7 cellular contexts compared by ENCODE assay signal in the genomic region with DNA sequence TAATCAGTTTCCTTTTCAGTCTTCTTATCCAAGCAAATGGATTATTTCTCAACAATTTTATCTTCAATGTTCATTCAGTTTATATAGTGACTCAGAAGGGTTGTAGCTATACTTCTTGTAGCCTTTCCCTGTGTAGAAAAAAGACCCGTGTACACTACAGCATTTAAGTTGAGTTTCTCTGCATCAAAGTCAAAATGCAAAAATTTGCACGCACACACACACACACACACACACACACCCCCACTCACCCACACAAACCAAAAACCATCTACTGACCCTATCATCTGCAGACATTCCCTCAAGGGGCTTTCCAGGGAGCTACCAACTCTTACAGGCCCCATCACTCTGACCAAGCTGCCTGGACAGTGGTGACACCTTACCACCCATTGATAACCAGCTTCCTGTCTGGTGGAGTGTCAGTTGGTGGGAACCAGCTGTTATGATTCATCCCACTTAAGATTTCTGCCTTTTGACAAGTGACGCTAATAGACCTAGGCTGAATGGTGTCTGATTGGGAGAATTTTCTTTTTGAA. TPM values are rescaled to one million over a fixed set of nuclear protein-coding genes. Genes with fewer than 3 reads are reported as not detected.
A peak's percentile ranks its signal among the peaks of the same experiment; 100 is the strongest.
DNase-seq lines count a peak whose midpoint lies in the region; ATAC-seq and TF ChIP-seq lines count a peak whose summit lies in the region.

No MANE protein-coding gene starts in this region.

- no peak overlapping the region for H3K9ac ChIP-seq in neural cell (ENCODE audit: low read length)

- H3F3A ChIP-seq in neural cell (ENCODE audit: insufficient read depth, low read length, poor library complexity, severe bottlenecking), result peaks cover 3% of the 10 kb centered on the region

- H3K27me3 ChIP-seq in neural cell (ENCODE audit: insufficient read depth, low read depth, low read length) (no peaks in the 10 kb centered on the region), stomach (no peaks in the 10 kb centered on the region)

- H3K27ac ChIP-seq in neural cell (ENCODE audit: low read length) (no peak overlapping the region), stomach (no peak overlapping the region)

- no peaks in the 10 kb centered on the region for H4K20me1 ChIP-seq in neural cell (ENCODE audit: insufficient read depth)

- H2AFZ ChIP-seq in neural cell (ENCODE audit: low read depth, low read length), result no peak overlapping the region

- no peak for TF ChIP-seq POLR2A in stomach (IDR thresholded peaks at IDR 0.05)

- intact Hi-C loops in stomach (cut with DNase I; ENCODE audit: low total_unique reads), result no loop called here

- peaks cover 0 to 11% (median 2%) of the 10 kb centered on the region in 4 donors for H3K4me1 ChIP-seq in stomach

- H3K9me2 ChIP-seq in neural cell (ENCODE audit: insufficient read depth, low read length), result no peaks in the 10 kb centered on the region

- H3K36me3 ChIP-seq in neural cell (ENCODE audit: insufficient read depth, low read length), result no peaks in the 10 kb centered on the region
- H3K36me3 ChIP-seq in stomach, result no peaks in the 10 kb centered on the region

- H3K79me2 ChIP-seq in neural cell (replicated peaks; ENCODE audit: insufficient read depth, low read length), result no peaks in the 10 kb centered on the region

- H3K4me3 ChIP-seq in neural cell (ENCODE audit: low read length), result no peak overlapping the region
- H3K4me3 ChIP-seq in stomach, result no peak overlapping the region

- no peak for TF ChIP-seq RAD21 in neural cell (conservative IDR thresholded peaks at IDR 0.05)

- TF ChIP-seq CTCF in neural cell (IDR thresholded peaks at IDR 0.05; ENCODE audit: poor library complexity, severe bottlenecking), result no peak
- no peak for TF ChIP-seq CTCF in stomach (IDR thresholded peaks at IDR 0.05)

- WGBS in stomach, 5 donors, result 51 to 66% (median 55%) methylated on average over 3 of the region's 3 CpGs

- ATAC-seq in GM19023 (IDR thresholded peaks at IDR 0.05; ENCODE audit: unreplicated experiment) (peak; percentile 98), HG02884 (IDR thresholded peaks at IDR 0.05; ENCODE audit: unreplicated experiment) (peak; percentile 99)

- peak; percentile 38 for TF ChIP-seq EP300 in neural cell (conservative IDR thresholded peaks at IDR 0.05; ENCODE audit: poor library complexity, severe bottlenecking)
- TF ChIP-seq EP300 in stomach (IDR thresholded peaks at IDR 0.05), result no peak

- H3K9me3 ChIP-seq in neural cell (ENCODE audit: low read length), result no peaks in the 10 kb centered on the region
- H3K9me3 ChIP-seq in stomach, result peaks cover 0 to 6% (median 0%) of the 10 kb centered on the region in 4 donors

- H3K4me2 ChIP-seq in neural cell (ENCODE audit: low read length), result no peak overlapping the region

- DNase-seq in RPMI7951 (ENCODE audit: low read depth) (peak; percentile 77), COR-L47 (lab: John Stamatoyannopoulos, UW) (no peak), stomach (no peak), hypothalamus (lab: John Stamatoyannopoulos, UW) (no peak)

TF ChIP-seq in neural cell, 6 proteins besides CTCF, POLR2A, EP300 and RAD21:
- TF ChIP-seq POLR2AphosphoS5 (IDR thresholded peaks at IDR 0.05), result no peak
- TF ChIP-seq TAF1 (IDR thresholded peaks at IDR 0.05; ENCODE audit: low read depth), result no peak
- no peak for TF ChIP-seq SMC3 (conservative IDR thresholded peaks at IDR 0.05; ENCODE audit: poor library complexity)
- TF ChIP-seq MXI1 (conservative IDR thresholded peaks at IDR 0.05; ENCODE audit: poor library complexity, severe bottlenecking), result no peak

RNA-seq across cellular contexts. Expression of a gene that starts 12.2 kb away (rescaled TPM):
- total RNA-seq in RPMI7951 (2014; rRNA removed; shearing (Covaris generic)), result 16.7 and 19.8 TPM in 2 replicates
- polyA plus RNA-seq in neural cell (1.4 and 3.4 TPM in 2 replicates), stomach (10 to 100 TPM; 24.7 to 46.7 (median 45.3) TPM)
- polyA minus RNA-seq in neural cell, result 7.1 and 7.8 TPM in 2 replicates
- 100 to 1,000 TPM in 4 of 5 donors, 10 to 100 TPM in 1; 26.8 to 279 (median 178) TPM for total RNA-seq in stomach
